In genomic region chr11:46363455-46363920, GRCh38 we compare ENCODE assay signal across 8 cellular contexts. TPM values are rescaled to one million over a fixed set of nuclear protein-coding genes. Genes with fewer than 3 reads are reported as not detected.
DNase-seq lines count a peak whose midpoint lies in the region; ATAC-seq and TF ChIP-seq lines count a peak whose summit lies in the region.

No MANE protein-coding gene starts in this region.

- H3K9me3 ChIP-seq in endodermal cell (ENCODE audit: control insufficient read depth, low read length) (no peaks in the 10 kb centered on the region), mucosa of stomach (ENCODE audit: control insufficient read depth, low read length) (no peaks in the 10 kb centered on the region)

- H3K9ac ChIP-seq in endodermal cell (ENCODE audit: extremely low read depth, low read length, poor library complexity, severe bottlenecking) (no peak overlapping the region), mucosa of stomach (ENCODE audit: low read length) (peak overlapping the region; percentile 41)

- no peak for TF ChIP-seq CTCF in endodermal cell (conservative IDR thresholded peaks at IDR 0.05)

- H3K27me3 Mint-ChIP-seq in endodermal cell (ENCODE audit: insufficient read depth), result no peaks in the 10 kb centered on the region

- no peak overlapping the region for H3K4me3 Mint-ChIP-seq in endodermal cell

- 88 to 91% methylated on average over 13 to 20 of the region's 20 CpGs for WGBS in endodermal cell (ENCODE audit: insufficient coverage in 1 of 2, insufficient read length in 1 of 2), 2 experiments

- no peaks in the 10 kb centered on the region for H3K9me3 Mint-ChIP-seq in endodermal cell

- H3K36me3 Mint-ChIP-seq in endodermal cell (ENCODE audit: low read depth), result no peaks in the 10 kb centered on the region

- H3K4me1 ChIP-seq in endodermal cell (ENCODE audit: control insufficient read depth, insufficient read depth, low read length) (peaks cover 6% of the 10 kb centered on the region), mucosa of stomach (ENCODE audit: control insufficient read depth, insufficient read depth, low read length) (peaks cover 41% of the 10 kb centered on the region)

- DNase-seq in AG08396 (ENCODE audit: low spot score), result peak; percentile 65
- DNase-seq in NCI-H146 treated with DMSO at 0.1 percent for 48 hours (lab: John Stamatoyannopoulos, UW; ENCODE audit: unreplicated experiment), result peak; percentile 61
- no peak for DNase-seq in endodermal cell
- no peak for DNase-seq in NCI-H2171 (lab: John Stamatoyannopoulos, UW)
- no peak for DNase-seq in activated T-cell treated with anti-CD3 and anti-CD28 coated beads for 4 hours
- no peak for DNase-seq in GF-D8 (lab: John Stamatoyannopoulos, UW)

- H3K27ac Mint-ChIP-seq in endodermal cell, result no peak overlapping the region

- H3K27me3 ChIP-seq in endodermal cell (ENCODE audit: control insufficient read depth, insufficient read depth, low read length, poor library complexity, severe bottlenecking), result no peaks in the 10 kb centered on the region
- H3K27me3 ChIP-seq in mucosa of stomach (ENCODE audit: control insufficient read depth, insufficient read depth, low read length), result no peaks in the 10 kb centered on the region

- peaks cover 19% of the 10 kb centered on the region for H3K4me1 Mint-ChIP-seq in endodermal cell

- peak overlapping the region; percentile 49 for H3K27ac ChIP-seq in endodermal cell (ENCODE audit: low read depth, low read length)

- no peak for ATAC-seq in GM19328 (IDR thresholded peaks at IDR 0.05; ENCODE audit: unreplicated experiment)

- H3K36me3 ChIP-seq in endodermal cell (ENCODE audit: control insufficient read depth, insufficient read depth, low read length) (peaks cover 7% of the 10 kb centered on the region), mucosa of stomach (ENCODE audit: control insufficient read depth, insufficient read depth, low read length) (peaks cover 2% of the 10 kb centered on the region)

- no peak overlapping the region for H3K4me3 ChIP-seq in endodermal cell (ENCODE audit: low read length)
- no peak overlapping the region for H3K4me3 ChIP-seq in mucosa of stomach (ENCODE audit: low read length)

RNA-seq across cellular contexts. Expression of gene DGKZ, which starts 16.2 kb away (rescaled TPM):
- total RNA-seq in endodermal cell, result 10 to 100 TPM; 49.6 to 57.3 TPM
- 40.7 TPM for polyA plus RNA-seq in endodermal cell (2013, experiment 1 of 2)
- polyA plus RNA-seq in endodermal cell (2013, experiment 2 of 2), result 38.7 TPM

RNA-seq across cellular contexts. Expression of gene MDK, which starts 18.0 kb away (rescaled TPM):
- 1,000 to 10,000 TPM in 1 of 2 donors, 100 to 1,000 TPM in 1; 644 to 1,502 TPM for total RNA-seq in endodermal cell
- polyA plus RNA-seq in endodermal cell (2013, experiment 1 of 2), result 1,103 TPM
- polyA plus RNA-seq in endodermal cell (2013, experiment 2 of 2), result 1,014 TPM

RNA-seq across cellular contexts. Expression of gene CHRM4, which starts 28.1 kb away (rescaled TPM):
- total RNA-seq in endodermal cell, result under 1 TPM in 1 of 2 donors, not detected in 1; 0.46 TPM
- 0.28 TPM for polyA plus RNA-seq in endodermal cell (2013, experiment 1 of 2)
- 0.25 TPM for polyA plus RNA-seq in endodermal cell (2013, experiment 2 of 2)

Comparison
In these comparisons a context has a peak if more than half of its experiments do, and no peak if none do; other contexts are left out.
1. DNase-seq: peak in AG08396 (single experiment) and NCI-H146 treated with DMSO at 0.1 percent for 48 hours (single experiment); none in endodermal cell (single experiment), NCI-H2171 (single experiment), activated T-cell treated with anti-CD3 and anti-CD28 coated beads for 4 hours (single experiment) and GF-D8 (single experiment).